ENCODE assay signal across 21 cellular contexts in genomic region chr3:10349801-10350200, GRCh38. TPM values are rescaled to one million over a fixed set of nuclear protein-coding genes. Genes with fewer than 3 reads are reported as not detected.
DNase-seq lines count a peak whose midpoint lies in the region; ATAC-seq and TF ChIP-seq lines count a peak whose summit lies in the region.
"Had no signal": no experiment of that assay in that cellular context is flagged by ENCODE, and none has a peak within 500 bp of the region (broad histone marks: within the 10 kb centered on the region; RNA-seq: fewer than 3 reads in every experiment).

No MANE protein-coding gene starts in this region.

- H4K91ac ChIP-seq in neuronal stem cell (ENCODE audit: low read depth, low read length, poor library complexity): no peak overlapping the region

- peaks cover 46 to 100% (median 100%) of the 10 kb centered on the region in 10 experiments for H3K4me1 ChIP-seq in BLaER1 treated with 17β-estradiol and CSF1 and Interleukin-3, amounts not matched to agents 10 nM and 100 nM
- H3K4me1 ChIP-seq in neuronal stem cell (ENCODE audit: control insufficient read depth in 2 of 2, insufficient read depth in 1 of 2, low read depth in 1 of 2, low read length in 2 of 2): no peaks in the 10 kb centered on the region
- H3K4me1 ChIP-seq in spleen: peaks cover 0 to 10% (median 7%) of the 10 kb centered on the region in 6 donors

- H2AFZ ChIP-seq in neuronal stem cell (ENCODE audit: low read length): no peak overlapping the region

- H2BK12ac ChIP-seq in neuronal stem cell (ENCODE audit: low read length): no peak overlapping the region

- peak overlapping the region in 4 of 11 experiments; percentile 14 to 60 (median 38); a peak in 5 of 22 replicates for H3K9ac ChIP-seq in BLaER1 treated with 17β-estradiol and CSF1 and Interleukin-3, amounts not matched to agents 10 nM and 100 nM
- no peak overlapping the region for H3K9ac ChIP-seq in neuronal stem cell (ENCODE audit: low read depth, low read length, poor library complexity)

- H3K27ac ChIP-seq in BLaER1 treated with 17β-estradiol and CSF1 and Interleukin-3, amounts not matched to agents 10 nM and 100 nM: peak overlapping the region in 3 of 11 experiments; percentile 29 to 37 (median 30); a peak in 4 of 22 replicates
- H3K27ac ChIP-seq in neuronal stem cell (replicated peaks; ENCODE audit: low read length) (no peak overlapping the region), spleen (no peak overlapping the region)

- 0 out of 22 replicates have a peak, but pooled peaks cover 0 to 6% (median 0%) of the 10 kb centered on the region in 11 experiments for H3K27me3 ChIP-seq in BLaER1 treated with 17β-estradiol and CSF1 and Interleukin-3, amounts not matched to agents 10 nM and 100 nM
- H3K27me3 ChIP-seq in neuronal stem cell (ENCODE audit: control insufficient read depth in 3 of 3, insufficient read depth in 3 of 3, low read depth in 1 of 3, low read length in 3 of 3): peaks cover 0 to 78% (median 0%) of the 10 kb centered on the region in 3 experiments
- H3K27me3 ChIP-seq in spleen (replicated peaks in 1 of 7): peaks cover 0 to 3% (median 0%) of the 10 kb centered on the region in 7 donors

- peak overlapping the region in 8 of 11 experiments; percentile 55 to 95 (median 85); a peak in 15 of 22 replicates for H3K4me2 ChIP-seq in BLaER1 treated with 17β-estradiol and CSF1 and Interleukin-3, amounts not matched to agents 10 nM and 100 nM
- no peak overlapping the region for H3K4me2 ChIP-seq in neuronal stem cell (ENCODE audit: insufficient read depth, low read length, poor library complexity, severe bottlenecking)

- no peak for TF ChIP-seq POLR2A in spleen (IDR thresholded peaks at IDR 0.05)

- peak overlapping the region in 1 of 10 experiments; percentile 2; a peak in 1 of 20 replicates for H3K4me3 ChIP-seq in BLaER1 treated with 17β-estradiol and CSF1 and Interleukin-3, amounts not matched to agents 10 nM and 100 nM
- H3K4me3 ChIP-seq in neuronal stem cell (ENCODE audit: low read length in 2 of 2): no peak overlapping the region
- no peak overlapping the region for H3K4me3 ChIP-seq in spleen
- H3K4me3 ChIP-seq in foreskin fibroblast (ENCODE audit: low read depth in 1 of 2, low read length in 2 of 2): no peak overlapping the region
- H3K4me3 ChIP-seq: GM12878 had no signal

- no peak overlapping the region for H3K14ac ChIP-seq in neuronal stem cell (ENCODE audit: low read length)

- H3K4ac ChIP-seq in neuronal stem cell (ENCODE audit: low read length): no peak overlapping the region

- H2AK5ac ChIP-seq in neuronal stem cell (ENCODE audit: low read depth, low read length): no peak overlapping the region

- no peak overlapping the region for H4K8ac ChIP-seq in neuronal stem cell (ENCODE audit: low read depth, low read length)

- peaks cover 27% of the 10 kb centered on the region for H3K4me1 Mint-ChIP-seq in chondrocyte (ENCODE audit: low read depth)
- H3K4me1 Mint-ChIP-seq in stimulated activated effector memory CD8-positive, alpha-beta T cell treated with anti-CD3 and anti-CD28 coated beads, Interleukin-12 subunit alpha, Interleukin-12 subunit beta, amount 100 ng/mL, for 72 hours: no peaks in the 10 kb centered on the region

- intact Hi-C loops in spleen (cut with DNase I; ENCODE audit: low total_unique reads): no loop called here

- H3K9me3 Mint-ChIP-seq in chondrocyte (ENCODE audit: low read depth): no peaks in the 10 kb centered on the region
- no peaks in the 10 kb centered on the region for H3K9me3 Mint-ChIP-seq in stimulated activated effector memory CD8-positive, alpha-beta T cell treated with anti-CD3 and anti-CD28 coated beads, Interleukin-12 subunit alpha, Interleukin-12 subunit beta, amount 100 ng/mL, for 72 hours
- H3K9me3 Mint-ChIP-seq: CD4-positive, alpha-beta T cell; CD8-positive, alpha-beta memory T cell had no signal

- no peak overlapping the region for H3K23ac ChIP-seq in neuronal stem cell (ENCODE audit: low read depth, low read length, poor library complexity)

- peak overlapping the region; percentile 75 for H3K18ac ChIP-seq in neuronal stem cell (ENCODE audit: low read length)

- H3K27me3 Mint-ChIP-seq in chondrocyte (ENCODE audit: low read depth): no peaks in the 10 kb centered on the region
- H3K27me3 Mint-ChIP-seq: CD4-positive, alpha-beta T cell had no signal

- ATAC-seq in stimulated activated effector memory CD8-positive, alpha-beta T cell treated with anti-CD3 and anti-CD28 coated beads, Interleukin-12 subunit alpha, Interleukin-12 subunit beta, amount 100 ng/mL, for 72 hours: no peak
- ATAC-seq: GM12878 had no signal

- TF ChIP-seq CTCF in chondrocyte (IDR thresholded peaks at IDR 0.05): no peak
- no peak for TF ChIP-seq CTCF in spleen (IDR thresholded peaks at IDR 0.05 in 8 of 11, conservative IDR thresholded peaks at IDR 0.05 in 3 of 11)
- TF ChIP-seq CTCF in foreskin fibroblast (IDR thresholded peaks at IDR 0.05; ENCODE audit: low read depth, low read length): no peak

- no peak overlapping the region for H2BK15ac ChIP-seq in neuronal stem cell (ENCODE audit: low read length)

- no peaks in the 10 kb centered on the region for H3K36me3 Mint-ChIP-seq in chondrocyte (ENCODE audit: low read depth)
- H3K36me3 Mint-ChIP-seq in stimulated activated effector memory CD8-positive, alpha-beta T cell treated with anti-CD3 and anti-CD28 coated beads, Interleukin-12 subunit alpha, Interleukin-12 subunit beta, amount 100 ng/mL, for 72 hours: no peaks in the 10 kb centered on the region
- H3K36me3 Mint-ChIP-seq: CD14-positive monocyte; CD8-positive, alpha-beta memory T cell had no signal

- no CpG with 5 or more reads among the region's 10 CpGs for WGBS in neuronal stem cell (ENCODE audit: extremely low coverage in 2 of 2, insufficient read length in 2 of 2, insufficient replicate concordance in 1 of 2), 2 donors
- WGBS in spleen, 5 donors: 80 to 92% (median 89%) methylated on average over 10 of the region's 10 CpGs

- H4K20me1 ChIP-seq in BLaER1 treated with 17β-estradiol and CSF1 and Interleukin-3, amounts not matched to agents 10 nM and 100 nM: no peaks in the 10 kb centered on the region

- H2BK120ac ChIP-seq in neuronal stem cell (ENCODE audit: low read depth, low read length): no peak overlapping the region

- H2BK5ac ChIP-seq in neuronal stem cell (ENCODE audit: low read length): no peak overlapping the region

- H3K36me3 ChIP-seq in BLaER1 treated with 17β-estradiol and CSF1 and Interleukin-3, amounts not matched to agents 10 nM and 100 nM: no peaks in the 10 kb centered on the region
- H3K36me3 ChIP-seq in neuronal stem cell (replicated peaks in 1 of 2; ENCODE audit: control insufficient read depth in 2 of 2, insufficient read depth in 2 of 2, low read length in 2 of 2) (no peaks in the 10 kb centered on the region), spleen (no peaks in the 10 kb centered on the region)

- H3K79me1 ChIP-seq in neuronal stem cell (ENCODE audit: low read depth, low read length): no peaks in the 10 kb centered on the region

- H3K27ac Mint-ChIP-seq in chondrocyte (ENCODE audit: unreplicated experiment): no peak overlapping the region
- no peak overlapping the region for H3K27ac Mint-ChIP-seq in stimulated activated effector memory CD8-positive, alpha-beta T cell treated with anti-CD3 and anti-CD28 coated beads, Interleukin-12 subunit alpha, Interleukin-12 subunit beta, amount 100 ng/mL, for 72 hours
- H3K27ac Mint-ChIP-seq: CD14-positive monocyte; CD4-positive, alpha-beta T cell had no signal

- no peaks in the 10 kb centered on the region for H3K9me3 ChIP-seq in BLaER1 treated with 17β-estradiol and CSF1 and Interleukin-3, amounts not matched to agents 10 nM and 100 nM (replicated peaks in 1 of 11)
- no peaks in the 10 kb centered on the region for H3K9me3 ChIP-seq in neuronal stem cell (replicated peaks in 1 of 2; ENCODE audit: control insufficient read depth in 2 of 2, insufficient read depth in 1 of 2, low read depth in 1 of 2, low read length in 2 of 2)
- no peaks in the 10 kb centered on the region for H3K9me3 ChIP-seq in spleen

- peak; percentile 56 for DNase-seq in chondrocyte (ENCODE audit: low spot score)
- DNase-seq in neuronal stem cell (ENCODE audit: low spot score): no peak
- peak; percentile 48 for DNase-seq in spleen
- no peak for DNase-seq in dedifferentiated amniotic fluid mesenchymal stem cell (ENCODE audit: extremely low spot score)
- DNase-seq in SW480 (ENCODE audit: low spot score): no peak
- no peak for DNase-seq in foreskin fibroblast
- DNase-seq in stimulated activated effector memory CD8-positive, alpha-beta T cell treated with anti-CD3 and anti-CD28 coated beads, Interleukin-12 subunit alpha, Interleukin-12 subunit beta, amount 100 ng/mL, for 72 hours (ENCODE audit: low spot score in 2 of 2): no peak
- DNase-seq: CD4-positive, alpha-beta T cell; DMS 273 treated with DMSO at 0.1 percent for 48 hours; DMS79; EL; GDM1; GOT3; H7; HCEC 1CT had no signal

- no peak overlapping the region for H3K4me3 Mint-ChIP-seq in chondrocyte (ENCODE audit: unreplicated experiment)
- H3K4me3 Mint-ChIP-seq in stimulated activated effector memory CD8-positive, alpha-beta T cell treated with anti-CD3 and anti-CD28 coated beads, Interleukin-12 subunit alpha, Interleukin-12 subunit beta, amount 100 ng/mL, for 72 hours: no peak overlapping the region
- H3K4me3 Mint-ChIP-seq: CD14-positive monocyte; CD4-positive, alpha-beta T cell; CD8-positive, alpha-beta memory T cell had no signal

RNA-seq across cellular contexts. Expression of gene SEC13, which starts 28.9 kb away (rescaled TPM):
- total RNA-seq in chondrocyte: 197 to 243 TPM (median 198 TPM) in 3 replicates
- polyA plus RNA-seq in neuronal stem cell (2013, experiment 1 of 2): 103 TPM
- polyA plus RNA-seq in neuronal stem cell (2013, experiment 2 of 2): 99.6 TPM
- 100 to 1,000 TPM in 1 of 7 donors, 10 to 100 TPM in 6; 61.6 to 115 (median 71.2) TPM for total RNA-seq in spleen
- polyA plus RNA-seq in spleen: 10 to 100 TPM; 52.1 to 78.7 (median 68.0) TPM

RNA-seq across cellular contexts. Expression of gene GHRL, which starts 57.1 kb away (rescaled TPM):
- not detected in 3 replicates for total RNA-seq in chondrocyte
- polyA plus RNA-seq in neuronal stem cell (2013, experiment 1 of 2): not detected
- polyA plus RNA-seq in neuronal stem cell (2013, experiment 2 of 2): 0.21 TPM
- 1 to 10 TPM; 1.1 to 8.0 (median 3.8) TPM for total RNA-seq in spleen
- 1 to 10 TPM; 3.6 to 6.6 (median 5.0) TPM for polyA plus RNA-seq in spleen
- total RNA-seq: A172, H7 had no signal
- polyA plus RNA-seq: BJ had no signal

Comparison
In these comparisons a context has a peak if more than half of its experiments do, and no peak if none do; other contexts are left out.
1. DNase-seq: peak in chondrocyte (single experiment) and spleen (single experiment); none in neuronal stem cell (single experiment), dedifferentiated amniotic fluid mesenchymal stem cell (single experiment), SW480 (single experiment), foreskin fibroblast (0 of 2) and stimulated activated effector memory CD8-positive, alpha-beta T cell treated with anti-CD3 and anti-CD28 coated beads, Interleukin-12 subunit alpha, Interleukin-12 subunit beta, amount 100 ng/mL, for 72 hours (0 of 2).